Comparison of ENCODE assay signal across 12 cellular contexts in genomic region chr15:78340243-78341056, GRCh38. TPM values are rescaled to one million over a fixed set of nuclear protein-coding genes. Genes with fewer than 3 reads are reported as not detected.
DNase-seq lines count a peak whose midpoint lies in the region; ATAC-seq and TF ChIP-seq lines count a peak whose summit lies in the region.
"Had no signal": no experiment of that assay in that cellular context is flagged by ENCODE, and none has a peak within 500 bp of the region (broad histone marks: within the 10 kb centered on the region; RNA-seq: fewer than 3 reads in every experiment).

Gene CRABP1, plus strand, starts transcription at chr15:78340353. Its CDS starts 76 bp downstream, at chr15:78340429.

- in situ Hi-C loops in Panc1 (cut with HindIII; ENCODE audit: low pct_unique_long_range_greater_than_20kb, low sequenced_read_pairs) = no loop called here

- no peak for TF ChIP-seq CTCF in Panc1 (IDR thresholded peaks at IDR 0.05)

- H3K27me3 Mint-ChIP-seq in activated naive CD8-positive, alpha-beta T cell treated with anti-CD3 and anti-CD28 coated beads for 36 hours = peaks cover 55% of the 10 kb centered on the region
- peaks cover 49% of the 10 kb centered on the region for H3K27me3 Mint-ChIP-seq in activated naive CD8-positive, alpha-beta T cell treated with anti-CD3 and anti-CD28 coated beads, Interleukin-2, amount 50 U/mL, for 24 hours

- ATAC-seq in activated naive CD8-positive, alpha-beta T cell treated with anti-CD3 and anti-CD28 coated beads, Interleukin-2, amount 50 U/mL, for 24 hours = no peak
- peak; percentile 53; the same call in 1 of the 2 replicates for ATAC-seq in Panc1
- peak; percentile 24 for ATAC-seq in stimulated activated effector memory CD8-positive, alpha-beta T cell treated with anti-CD3 and anti-CD28 coated beads, Interleukin-12 subunit alpha, Interleukin-12 subunit beta, amount 100 ng/mL, for 72 hours
- no peak for ATAC-seq in GM19463 (IDR thresholded peaks at IDR 0.05; ENCODE audit: unreplicated experiment)
- ATAC-seq in GM19452 (IDR thresholded peaks at IDR 0.05; ENCODE audit: unreplicated experiment) = no peak
- no peak for ATAC-seq in HG03108 (IDR thresholded peaks at IDR 0.05; ENCODE audit: unreplicated experiment)

- H3K27ac ChIP-seq in Panc1 (ENCODE audit: low read length) (no peak within 1 kb of the TSS), iPS-18a (ENCODE audit: low read length) (no peak within 1 kb of the TSS)

- H3K9ac ChIP-seq in iPS-18a (ENCODE audit: low read length) = peak within 1 kb of the TSS; percentile 49

- H3K4me3 ChIP-seq in Panc1 (ENCODE audit: low read depth in 2 of 2, low read length in 2 of 2) (peak within 1 kb of the TSS; percentile 21 to 33), iPS-18a (ENCODE audit: low read length) (peak within 1 kb of the TSS; percentile 56)

- H3K4me3 Mint-ChIP-seq in activated naive CD8-positive, alpha-beta T cell treated with anti-CD3 and anti-CD28 coated beads for 36 hours = no peak within 1 kb of the TSS
- H3K4me3 Mint-ChIP-seq in activated naive CD8-positive, alpha-beta T cell treated with anti-CD3 and anti-CD28 coated beads, Interleukin-2, amount 50 U/mL, for 24 hours = no peak within 1 kb of the TSS
- H3K4me3 Mint-ChIP-seq in stimulated activated effector memory CD8-positive, alpha-beta T cell treated with anti-CD3 and anti-CD28 coated beads, Interleukin-12 subunit alpha, Interleukin-12 subunit beta, amount 100 ng/mL, for 72 hours = no peak within 1 kb of the TSS

- no peaks in the 10 kb centered on the region for H3K36me3 Mint-ChIP-seq in activated naive CD8-positive, alpha-beta T cell treated with anti-CD3 and anti-CD28 coated beads for 36 hours
- H3K36me3 Mint-ChIP-seq in activated naive CD8-positive, alpha-beta T cell treated with anti-CD3 and anti-CD28 coated beads, Interleukin-2, amount 50 U/mL, for 24 hours (ENCODE audit: low read depth) = no peaks in the 10 kb centered on the region
- H3K36me3 Mint-ChIP-seq in stimulated activated effector memory CD8-positive, alpha-beta T cell treated with anti-CD3 and anti-CD28 coated beads, Interleukin-12 subunit alpha, Interleukin-12 subunit beta, amount 100 ng/mL, for 72 hours = no peaks in the 10 kb centered on the region

- H3K27me3 ChIP-seq in Panc1 (ENCODE audit: control insufficient read depth, insufficient read depth, low read length) (peaks cover 15% of the 10 kb centered on the region), iPS-18a (ENCODE audit: control insufficient read depth, insufficient read depth, low read length) (peaks cover 42% of the 10 kb centered on the region)

- H3K4me1 Mint-ChIP-seq in activated naive CD8-positive, alpha-beta T cell treated with anti-CD3 and anti-CD28 coated beads for 36 hours = no peaks in the 10 kb centered on the region
- H3K4me1 Mint-ChIP-seq in activated naive CD8-positive, alpha-beta T cell treated with anti-CD3 and anti-CD28 coated beads, Interleukin-2, amount 50 U/mL, for 24 hours = peaks cover 4% of the 10 kb centered on the region
- no peaks in the 10 kb centered on the region for H3K4me1 Mint-ChIP-seq in stimulated activated effector memory CD8-positive, alpha-beta T cell treated with anti-CD3 and anti-CD28 coated beads, Interleukin-12 subunit alpha, Interleukin-12 subunit beta, amount 100 ng/mL, for 72 hours
- H3K4me1 Mint-ChIP-seq: immature natural killer cell had no signal

- CTCF ChIA-PET in Panc1 (lab: Charles Lee) = no interaction called here

- H3K36me3 ChIP-seq in Panc1 (ENCODE audit: control insufficient read depth, insufficient read depth, low read length) = no peaks in the 10 kb centered on the region
- H3K36me3 ChIP-seq in iPS-18a (ENCODE audit: control insufficient read depth, low read depth, low read length) = peaks cover 15% of the 10 kb centered on the region

- H3K4me1 ChIP-seq in Panc1 (ENCODE audit: control insufficient read depth, insufficient read depth, low read length) (peaks cover 5% of the 10 kb centered on the region; the same call in 1 of the 2 replicates), iPS-18a (ENCODE audit: control insufficient read depth, low read depth, low read length) (peaks cover 15% of the 10 kb centered on the region)

- DNase-seq in activated naive CD8-positive, alpha-beta T cell treated with anti-CD3 and anti-CD28 coated beads for 36 hours = peak; percentile 21
- DNase-seq in activated naive CD8-positive, alpha-beta T cell treated with anti-CD3 and anti-CD28 coated beads, Interleukin-2, amount 50 U/mL, for 24 hours = no peak
- DNase-seq in Panc1 (ENCODE audit: low read depth, low spot score) = no peak
- DNase-seq in stimulated activated effector memory CD8-positive, alpha-beta T cell treated with anti-CD3 and anti-CD28 coated beads, Interleukin-12 subunit alpha, Interleukin-12 subunit beta, amount 100 ng/mL, for 72 hours (ENCODE audit: low spot score in 2 of 2) = no peak
- DNase-seq: activated gamma-delta T cell treated with Interleukin-2 at 50 U/mL for 16 hours; effector CD8-positive, alpha-beta T cell; immature natural killer cell; Karpas-422 had no signal

- no peaks in the 10 kb centered on the region for H3K9me3 ChIP-seq in Panc1 (ENCODE audit: control insufficient read depth, insufficient read depth, low read depth, low read length)
- H3K9me3 ChIP-seq in iPS-18a (ENCODE audit: control insufficient read depth, low read depth, low read length) = no peaks in the 10 kb centered on the region

- intact Hi-C loops in Panc1 (cut with micrococcal nuclease; ENCODE audit: unreplicated experiment) = no loop called here

- POLR2A ChIA-PET in Panc1 (lab: Charles Lee) = no interaction called here

- H3K27ac Mint-ChIP-seq in activated naive CD8-positive, alpha-beta T cell treated with anti-CD3 and anti-CD28 coated beads for 36 hours = no peak within 1 kb of the TSS
- H3K27ac Mint-ChIP-seq in activated naive CD8-positive, alpha-beta T cell treated with anti-CD3 and anti-CD28 coated beads, Interleukin-2, amount 50 U/mL, for 24 hours = no peak within 1 kb of the TSS
- H3K27ac Mint-ChIP-seq in stimulated activated effector memory CD8-positive, alpha-beta T cell treated with anti-CD3 and anti-CD28 coated beads, Interleukin-12 subunit alpha, Interleukin-12 subunit beta, amount 100 ng/mL, for 72 hours = no peak within 1 kb of the TSS
- H3K27ac Mint-ChIP-seq: immature natural killer cell had no signal

- H3K9me3 Mint-ChIP-seq in activated naive CD8-positive, alpha-beta T cell treated with anti-CD3 and anti-CD28 coated beads for 36 hours = no peaks in the 10 kb centered on the region
- H3K9me3 Mint-ChIP-seq in activated naive CD8-positive, alpha-beta T cell treated with anti-CD3 and anti-CD28 coated beads, Interleukin-2, amount 50 U/mL, for 24 hours = no peaks in the 10 kb centered on the region
- H3K9me3 Mint-ChIP-seq in stimulated activated effector memory CD8-positive, alpha-beta T cell treated with anti-CD3 and anti-CD28 coated beads, Interleukin-12 subunit alpha, Interleukin-12 subunit beta, amount 100 ng/mL, for 72 hours = no peaks in the 10 kb centered on the region
- H3K9me3 Mint-ChIP-seq: immature natural killer cell had no signal

- BruUV-seq in Panc1 (replicated peaks; lab: Mats Ljungman, UMichigan) = no TSS peak

RNA-seq across cellular contexts. Expression of gene CRABP1, which starts in this region (rescaled TPM):
- not detected for total RNA-seq in activated naive CD8-positive, alpha-beta T cell treated with anti-CD3 and anti-CD28 coated beads for 36 hours
- 6.7 TPM for total RNA-seq in Panc1 (2021; ENCODE audit: unreplicated experiment)
- polyA plus RNA-seq in Panc1 (2012; ENCODE audit: insufficient read length) = 20.5 TPM
- polyA plus RNA-seq: immature natural killer cell had no signal

Comparison
In these comparisons a context has a peak if more than half of its experiments do, and no peak if none do; other contexts are left out.
1. Peak in DNase-seq in activated naive CD8-positive, alpha-beta T cell treated with anti-CD3 and anti-CD28 coated beads for 36 hours; RNA of the gene not detected or under 1 TPM.
2. ATAC-seq: peak in Panc1 (single experiment) and stimulated activated effector memory CD8-positive, alpha-beta T cell treated with anti-CD3 and anti-CD28 coated beads, Interleukin-12 subunit alpha, Interleukin-12 subunit beta, amount 100 ng/mL, for 72 hours (single experiment); none in activated naive CD8-positive, alpha-beta T cell treated with anti-CD3 and anti-CD28 coated beads, Interleukin-2, amount 50 U/mL, for 24 hours (single experiment), GM19463 (single experiment), GM19452 (single experiment) and HG03108 (single experiment).